21 cellular contexts compared by ENCODE assay signal in genomic region chr9:96487030-96487396, GRCh38. TPM values are rescaled to one million over a fixed set of nuclear protein-coding genes. Genes with fewer than 3 reads are reported as not detected.
DNase-seq lines count a peak whose midpoint lies in the region; ATAC-seq and TF ChIP-seq lines count a peak whose summit lies in the region.
"Had no signal": no experiment of that assay in that cellular context is flagged by ENCODE, and none has a peak within 500 bp of the region (broad histone marks: within the 10 kb centered on the region; RNA-seq: fewer than 3 reads in every experiment).

No MANE protein-coding gene starts in this region.

- H3K36me3 Mint-ChIP-seq in HFFc6 (ENCODE audit: low read depth) (peaks cover 61% of the 10 kb centered on the region), glutamatergic neuron (ENCODE audit: unreplicated experiment) (peaks cover 7% of the 10 kb centered on the region)
- H3K36me3 Mint-ChIP-seq: natural killer cell treated with Interleukin-12 subunit alpha and Interleukin-12 subunit beta and Interleukin-15 and Interleukin-18, amount 100 ng/mL, for 72 hours had no signal

- H3K36me3 ChIP-seq in ascending aorta (peaks cover 28 to 34% of the 10 kb centered on the region in 2 donors), liver (ENCODE audit: control insufficient read depth in 4 of 4, insufficient read depth in 3 of 4, low read depth in 1 of 4, low read length in 3 of 4) (peaks cover 0 to 5% (median 0%) of the 10 kb centered on the region in 4 donors), stomach smooth muscle (ENCODE audit: control insufficient read depth in 2 of 2, insufficient read depth in 2 of 2, low read length in 2 of 2) (peaks cover 35 to 37% of the 10 kb centered on the region in 2 donors)

- peak overlapping the region in 1 of 2 donors; percentile 1 for H3K9ac ChIP-seq in liver (ENCODE audit: low read depth in 1 of 2, low read length in 2 of 2)
- peak overlapping the region in 1 of 2 donors; percentile 42 for H3K9ac ChIP-seq in stomach smooth muscle (ENCODE audit: low read length in 2 of 2)

- no peak for TF ChIP-seq CTCF in HFFc6 (IDR thresholded peaks at IDR 0.05)
- no peak for TF ChIP-seq CTCF in ascending aorta (IDR thresholded peaks at IDR 0.05)
- TF ChIP-seq CTCF in liver (IDR thresholded peaks at IDR 0.05; ENCODE audit: low read depth, low read length, missing input control): no peak
- no peak for TF ChIP-seq CTCF in glutamatergic neuron (IDR thresholded peaks at IDR 0.05; ENCODE audit: partially characterized antibody, unreplicated experiment)

- H3K27ac ChIP-seq in ascending aorta (peak overlapping the region; percentile 92 to 93), liver (ENCODE audit: low read depth in 1 of 2, low read length in 2 of 2) (peak overlapping the region; percentile 17 to 32), stomach smooth muscle (ENCODE audit: low read length) (peak overlapping the region; percentile 71)

- ATAC-seq in GM19463 (IDR thresholded peaks at IDR 0.05; ENCODE audit: unreplicated experiment): no peak
- ATAC-seq: effector memory CD8-positive, alpha-beta T cell; natural killer cell treated with Interleukin-12 subunit alpha and Interleukin-12 subunit beta and Interleukin-15 and Interleukin-18, amount 100 ng/mL, for 72 hours had no signal

- no peaks in the 10 kb centered on the region for H3K9me3 ChIP-seq in ascending aorta
- no peaks in the 10 kb centered on the region for H3K9me3 ChIP-seq in liver (ENCODE audit: control insufficient read depth in 4 of 4, low read length in 3 of 4)
- no peaks in the 10 kb centered on the region for H3K9me3 ChIP-seq in stomach smooth muscle (ENCODE audit: control insufficient read depth in 2 of 2, low read length in 2 of 2)

- H3K27ac Mint-ChIP-seq in HFFc6 (peak overlapping the region; percentile 83), glutamatergic neuron (ENCODE audit: unreplicated experiment) (no peak overlapping the region)
- H3K27ac Mint-ChIP-seq: effector memory CD8-positive, alpha-beta T cell; natural killer cell treated with Interleukin-12 subunit alpha and Interleukin-12 subunit beta and Interleukin-15 and Interleukin-18, amount 100 ng/mL, for 72 hours had no signal

- DNase-seq in HFFc6: no peak
- DNase-seq in ascending aorta (ENCODE audit: low spot score in 2 of 2): no peak
- DNase-seq in HK-2 (ENCODE audit: unreplicated experiment): no peak
- no peak for DNase-seq in glutamatergic neuron
- DNase-seq: activated CD4-positive, alpha-beta T cell treated with anti-CD3 and anti-CD28 coated beads for 4 hours; activated CD8-positive, alpha-beta memory T cell treated with anti-CD3 and anti-CD28 coated beads, Interleukin-2, amount 50 U/mL, for 4 hours; activated effector memory CD4-positive, alpha-beta T cell treated with Interleukin-2 at 50 U/mL for 16 hours; cerebellar nuclear complex; DMS79 treated with DMSO at 0.1 percent for 48 hours; effector memory CD8-positive, alpha-beta T cell; hippocampal formation; KG1; mesendoderm; NCI-H1048; NCI-H2081 treated with DMSO at 0.1 percent for 48 hours; NCI-H510A treated with DMSO at 0.1 percent for 48 hours; stimulated activated CD8-positive, alpha-beta memory T cell treated with anti-CD3 and anti-CD28 coated beads, Interleukin-4, amount 100 ng/mL, for 48 hours had no signal

- H3K4me3 Mint-ChIP-seq in HFFc6 (peak overlapping the region; percentile 67), glutamatergic neuron (ENCODE audit: unreplicated experiment) (no peak overlapping the region)
- H3K4me3 Mint-ChIP-seq: effector memory CD8-positive, alpha-beta T cell; natural killer cell treated with Interleukin-12 subunit alpha and Interleukin-12 subunit beta and Interleukin-15 and Interleukin-18, amount 100 ng/mL, for 72 hours had no signal

- H3K27me3 ChIP-seq in ascending aorta (no peaks in the 10 kb centered on the region), liver (ENCODE audit: control insufficient read depth in 4 of 4, insufficient read depth in 4 of 4, low read length in 3 of 4) (no peaks in the 10 kb centered on the region), stomach smooth muscle (ENCODE audit: control insufficient read depth in 1 of 2, insufficient read depth in 2 of 2, low read length in 2 of 2) (no peaks in the 10 kb centered on the region)

- H3K27me3 Mint-ChIP-seq in HFFc6 (ENCODE audit: insufficient read depth) (no peaks in the 10 kb centered on the region), glutamatergic neuron (ENCODE audit: unreplicated experiment) (peaks cover 2% of the 10 kb centered on the region)
- H3K27me3 Mint-ChIP-seq: effector memory CD8-positive, alpha-beta T cell; natural killer cell treated with Interleukin-12 subunit alpha and Interleukin-12 subunit beta and Interleukin-15 and Interleukin-18, amount 100 ng/mL, for 72 hours had no signal

- peaks cover 19 to 62% of the 10 kb centered on the region in 2 donors for H3K4me1 ChIP-seq in ascending aorta
- H3K4me1 ChIP-seq in liver (ENCODE audit: control insufficient read depth in 4 of 4, insufficient read depth in 4 of 4, low read length in 3 of 4): peaks cover 5 to 41% (median 28%) of the 10 kb centered on the region in 4 donors
- H3K4me1 ChIP-seq in stomach smooth muscle (ENCODE audit: control insufficient read depth, insufficient read depth, low read length): peaks cover 22% of the 10 kb centered on the region

- intact Hi-C loops in ascending aorta (cut with DNase I): loop anchor here (2.0 to 10.0 kb wide), 4 partner anchors 36 to 128 kb away; partner anchors contain the start of genes CDC14B and ZNF367

- peaks cover 56% of the 10 kb centered on the region for H3K4me1 Mint-ChIP-seq in HFFc6 (ENCODE audit: low read depth)
- no peaks in the 10 kb centered on the region for H3K4me1 Mint-ChIP-seq in glutamatergic neuron (ENCODE audit: low read depth, unreplicated experiment)

- no peak for TF ChIP-seq RAD21 in liver (IDR thresholded peaks at IDR 0.05)

- 62% methylated on average over 1 of the region's 1 CpG for WGBS in liver

- H3K4me3 ChIP-seq in ascending aorta: peak overlapping the region in 1 of 2 donors; percentile 12
- H3K4me3 ChIP-seq in liver (ENCODE audit: low read depth in 1 of 3, low read length in 3 of 3): no peak overlapping the region
- no peak overlapping the region for H3K4me3 ChIP-seq in stomach smooth muscle (ENCODE audit: low read length in 2 of 2)

- H3K9me3 Mint-ChIP-seq in HFFc6: no peaks in the 10 kb centered on the region
- no peaks in the 10 kb centered on the region for H3K9me3 Mint-ChIP-seq in glutamatergic neuron (ENCODE audit: unreplicated experiment)
- H3K9me3 Mint-ChIP-seq: effector memory CD8-positive, alpha-beta T cell; natural killer cell treated with Interleukin-12 subunit alpha and Interleukin-12 subunit beta and Interleukin-15 and Interleukin-18, amount 100 ng/mL, for 72 hours had no signal

TF ChIP-seq in liver, 16 proteins besides CTCF, POLR2A, EP300 and RAD21 (continues in another document):
- TF ChIP-seq ZBTB33 (IDR thresholded peaks at IDR 0.05): no peak
- no peak for TF ChIP-seq ATF3 (IDR thresholded peaks at IDR 0.05)
- TF ChIP-seq FOXA2 (IDR thresholded peaks at IDR 0.05): no peak
- TF ChIP-seq RXRA (IDR thresholded peaks at IDR 0.05): no peak
- TF ChIP-seq SP1 (IDR thresholded peaks at IDR 0.05): no peak
- TF ChIP-seq FOXA1 (IDR thresholded peaks at IDR 0.05): no peak
- TF ChIP-seq REST (IDR thresholded peaks at IDR 0.05): no peak

RNA-seq across cellular contexts. Expression of gene HABP4, which starts 37.0 kb away (rescaled TPM):
- total RNA-seq in HFFc6 (2021; fragmentation: NEBNext Ultra II Directional; extraction: Animal tissue kit (Norgen Biotek cat#: 25700)): 10 to 100 TPM; 20.1 to 26.6 (median 24.9) TPM
- total RNA-seq in ascending aorta (26.9 TPM), liver (1 to 10 TPM; 2.6 to 3.3 TPM), glutamatergic neuron (ENCODE audit: unreplicated experiment) (21.4 TPM)
- polyA plus RNA-seq in liver: 1 to 10 TPM; 1.1 to 4.0 TPM

Comparison
In these comparisons a context has a peak if more than half of its experiments do, and no peak if none do; other contexts are left out.
1. H3K27ac ChIP-seq: peak in every context shown above with its lines; median percentile 92 in ascending aorta; 71 in stomach smooth muscle; 24 in liver.